22 cellular contexts compared by ENCODE assay signal in genomic region chr21:28324690-28325089, GRCh38.
DNase-seq lines count a peak whose midpoint lies in the region; ATAC-seq, FAIRE-seq and TF ChIP-seq lines count a peak whose summit lies in the region.
"Had no signal": no experiment of that assay in that cellular context is flagged by ENCODE, and none has a peak within 500 bp of the region (broad histone marks: within the 10 kb centered on the region; RNA-seq: fewer than 3 reads in every experiment).

No MANE protein-coding gene starts in this region.

- H3K9me3 Mint-ChIP-seq in GM23338, result peaks cover 36% of the 10 kb centered on the region
- H3K9me3 Mint-ChIP-seq: CD4-positive, alpha-beta T cell had no signal

- ATAC-seq in GM23338 (no peak), K562 (no peak), HG02973 (IDR thresholded peaks at IDR 0.05; ENCODE audit: unreplicated experiment) (no peak)

- H3F3A ChIP-seq in GM23338 (replicated peaks; ENCODE audit: low read depth), result no peaks in the 10 kb centered on the region

- H3K9me2 ChIP-seq in GM23338 (ENCODE audit: insufficient read depth), result no peaks in the 10 kb centered on the region

- TF ChIP-seq POLR2A in K562 (conservative IDR thresholded peaks at IDR 0.05), result no peak

- no peak overlapping the region for H3K27ac Mint-ChIP-seq in GM23338
- H3K27ac Mint-ChIP-seq: CD4-positive, alpha-beta T cell had no signal

- no TSS peak for BruUV-seq in K562 (replicated peaks; lab: Mats Ljungman, UMichigan)

- peaks cover 19% of the 10 kb centered on the region for H3K4me1 Mint-ChIP-seq in GM23338
- H3K4me1 Mint-ChIP-seq: IgD-negative memory B cell had no signal

- WGBS in K562 (ENCODE audit: insufficient coverage, low coverage, missing lambda C conversion rate), result 0% methylated on average over 2 of the region's 2 CpGs

- no peaks in the 10 kb centered on the region for H3K27me3 Mint-ChIP-seq in GM23338 (ENCODE audit: insufficient read depth, low read depth, poor library complexity)
- H3K27me3 Mint-ChIP-seq: IgD-negative memory B cell had no signal

- H3K36me3 ChIP-seq in GM23338 (ENCODE audit: insufficient read depth) (no peaks in the 10 kb centered on the region), HUES6 (ENCODE audit: control insufficient read depth, insufficient read depth, low read length) (no peaks in the 10 kb centered on the region), K562 (ENCODE audit: control insufficient read depth, insufficient read depth, low read length) (no peaks in the 10 kb centered on the region), iPS-18a (ENCODE audit: control insufficient read depth, low read depth, low read length) (no peaks in the 10 kb centered on the region)
- H3K36me3 ChIP-seq: BE2C had no signal

- no peak for TF ChIP-seq EP300 in K562 (IDR thresholded peaks at IDR 0.05; ENCODE audit: low read length)

- intact Hi-C loops in K562 (cut with micrococcal nuclease), result no loop called here

- no peaks in the 10 kb centered on the region for H3K79me2 ChIP-seq in GM23338 (replicated peaks; ENCODE audit: insufficient read depth)
- H3K79me2 ChIP-seq in K562 (ENCODE audit: control insufficient read depth, insufficient read depth, low read length), result no peaks in the 10 kb centered on the region

- peaks cover 32% of the 10 kb centered on the region for H3K36me3 Mint-ChIP-seq in GM23338 (ENCODE audit: low read depth)
- H3K36me3 Mint-ChIP-seq: IgD-negative memory B cell had no signal

- H4K20me1 ChIP-seq in GM23338 (replicated peaks; ENCODE audit: insufficient read depth) (no peaks in the 10 kb centered on the region), K562 (replicated peaks; ENCODE audit: control insufficient read depth, insufficient read depth, low read length) (no peaks in the 10 kb centered on the region)

- H2AFZ ChIP-seq in GM23338 (0 out of 2 replicates have a peak overlapping the region, but pooled peaks have one; percentile 2), K562 (ENCODE audit: low read depth, low read length) (no peak overlapping the region)

- CTCF ChIA-PET in K562 (lab: Yijun Ruan, JAX; ENCODE audit: low intra/inter-chr PET ratio), result no interaction called here

- peaks cover 10% of the 10 kb centered on the region for H3K9me3 ChIP-seq in HUES6 (ENCODE audit: control insufficient read depth, insufficient read depth, low read depth, low read length)
- H3K9me3 ChIP-seq in K562 (replicated peaks; ENCODE audit: control insufficient read depth, insufficient read depth, low read depth, low read length), result no peaks in the 10 kb centered on the region; the same call in 1 of the 2 replicates
- peaks cover 5% of the 10 kb centered on the region for H3K9me3 ChIP-seq in iPS-18a (ENCODE audit: control insufficient read depth, low read depth, low read length)
- H3K9me3 ChIP-seq: BE2C had no signal

- H3K4me1 ChIP-seq in GM23338 (ENCODE audit: insufficient read depth) (no peaks in the 10 kb centered on the region), HUES6 (ENCODE audit: control insufficient read depth, insufficient read depth, low read length) (peaks cover 11% of the 10 kb centered on the region), K562 (replicated peaks in 1 of 2; ENCODE audit: control insufficient read depth in 2 of 2, insufficient read depth in 2 of 2, low read length in 2 of 2) (no peaks in the 10 kb centered on the region), iPS-18a (ENCODE audit: control insufficient read depth, low read depth, low read length) (peaks cover 25% of the 10 kb centered on the region)
- H3K4me1 ChIP-seq: BE2C, Caco-2 had no signal

- TF ChIP-seq CTCF in GM23338 (conservative IDR thresholded peaks at IDR 0.05; ENCODE audit: low read depth in 2 of 2) (no peak), K562 (IDR thresholded peaks at IDR 0.05 in 2 of 3, conservative IDR thresholded peaks at IDR 0.05 in 1 of 3; ENCODE audit: insufficient read depth in 2 of 3, low read depth in 1 of 3, low read length in 3 of 3) (no peak)

- H3K9me1 ChIP-seq in K562 (ENCODE audit: control insufficient read depth, insufficient read depth, low read length), result no peaks in the 10 kb centered on the region

- H3K27ac ChIP-seq in GM23338 (ENCODE audit: low read depth) (no peak overlapping the region), HUES6 (ENCODE audit: low read depth, low read length) (peak overlapping the region; percentile 78; the same call in 1 of the 2 replicates), K562 (ENCODE audit: extremely low read depth, low read depth, low read length) (no peak overlapping the region), iPS-18a (ENCODE audit: low read length) (peak overlapping the region; percentile 57)

- POLR2A ChIA-PET in K562 (lab: Yijun Ruan, JAX), result interaction anchor here (0.6 kb wide), 1 partner anchor 17 kb away, joined by 3 read pairs; no protein-coding TSS in a partner anchor

- FAIRE-seq in K562 (lab: Jason Lieb, UNC), result no peak
- FAIRE-seq: GM12892, GM18507, HTR-8/SVneo had no signal

- H3K9ac ChIP-seq in HUES6 (ENCODE audit: low read length) (no peak overlapping the region), K562 (ENCODE audit: insufficient read depth in 1 of 2, low read depth in 2 of 2, low read length in 2 of 2) (no peak overlapping the region), iPS-18a (ENCODE audit: low read length) (no peak overlapping the region)

- H3K27me3 ChIP-seq in GM23338 (ENCODE audit: insufficient read depth) (no peaks in the 10 kb centered on the region), HUES6 (ENCODE audit: control insufficient read depth, insufficient read depth, low read length) (no peaks in the 10 kb centered on the region), K562 (ENCODE audit: control insufficient read depth in 2 of 2, insufficient read depth in 2 of 2, low read length in 2 of 2) (no peaks in the 10 kb centered on the region), iPS-18a (ENCODE audit: control insufficient read depth, insufficient read depth, low read length) (no peaks in the 10 kb centered on the region)
- H3K27me3 ChIP-seq: BE2C had no signal

- in situ Hi-C loops in K562 (cut with MboI), result no loop called here

- no peak overlapping the region for H3K4me3 Mint-ChIP-seq in GM23338
- H3K4me3 Mint-ChIP-seq: CD4-positive, alpha-beta T cell; IgD-negative memory B cell had no signal

- no peak overlapping the region for H3K4me3 ChIP-seq in GM23338
- no peak overlapping the region for H3K4me3 ChIP-seq in HUES6 (ENCODE audit: low read depth, low read length)
- H3K4me3 ChIP-seq in K562, result no peak overlapping the region
- no peak overlapping the region for H3K4me3 ChIP-seq in iPS-18a (ENCODE audit: low read length)

- no peak overlapping the region for H3K4me2 ChIP-seq in GM23338
- H3K4me2 ChIP-seq in K562 (ENCODE audit: insufficient read depth, low read length), result no peak overlapping the region

- no peak for DNase-seq in GM23338 (ENCODE audit: low spot score)
- no peak for DNase-seq in K562 (ENCODE audit: extremely low read depth in 1 of 4, low spot score in 3 of 4)
- no peak for DNase-seq in stimulated activated CD4-positive, alpha-beta T cell treated with anti-CD3 and anti-CD28 coated beads, Interleukin-15, amount 100 ng/mL, for 24 hours
- DNase-seq in activated T-cell treated with anti-CD3 and anti-CD28 coated beads for 4 hours, result no peak
- DNase-seq: ACHN; BE2C; C1 segment of cervical spinal cord; Caco-2; CD4-positive, alpha-beta T cell; DMS153; DMS79; GDM1; HCEC 1CT; Kasumi-1; KG1 had no signal

- no peak for TF ChIP-seq RAD21 in K562 (CRISPR knock-in tag; conservative IDR thresholded peaks at IDR 0.05 in 1 of 2, IDR thresholded peaks at IDR 0.05 in 1 of 2)

TF ChIP-seq in GM23338, 12 proteins besides CTCF, POLR2A, EP300 and RAD21 (continues in another document):
- TF ChIP-seq POLR2AphosphoS5 (IDR thresholded peaks at IDR 0.05; ENCODE audit: low read depth) (no peak), NANOG (IDR thresholded peaks at IDR 0.05; ENCODE audit: borderline replicate concordance) (no peak), EZH2phosphoT487 (IDR thresholded peaks at IDR 0.05; ENCODE audit: unreplicated experiment) (no peak), ZNF114 (CRISPR knock-in tag; IDR thresholded peaks at IDR 0.05) (no peak), EZH2 (IDR thresholded peaks at IDR 0.05; ENCODE audit: low read depth, unreplicated experiment) (no peak), STAT1 (IDR thresholded peaks at IDR 0.05; ENCODE audit: unreplicated experiment) (no peak)

TF ChIP-seq in K562, 482 proteins besides CTCF, POLR2A, EP300 and RAD21 (continues in another document):
- no peak for TF ChIP-seq ZNF384 (IDR thresholded peaks at IDR 0.05; ENCODE audit: low read depth, low read length)
- no peak for TF ChIP-seq ZFP1 (CRISPR knock-in tag; IDR thresholded peaks at IDR 0.05)
- TF ChIP-seq HES1 (IDR thresholded peaks at IDR 0.05; ENCODE audit: low read depth), result no peak
- no peak for TF ChIP-seq MLX (CRISPR knock-in tag; conservative IDR thresholded peaks at IDR 0.05)
- TF ChIP-seq CHAMP1 (IDR thresholded peaks at IDR 0.05), result no peak
- peak; percentile 59 for TF ChIP-seq MAFG (tag; conservative IDR thresholded peaks at IDR 0.05)
- no peak for TF ChIP-seq KLF10 (CRISPR knock-in tag; IDR thresholded peaks at IDR 0.05)

Comparison
In these comparisons a context has a peak if more than half of its experiments do, and no peak if none do; other contexts are left out.
1. H3K27ac ChIP-seq: peak in HUES6 (single experiment) and iPS-18a (single experiment); none in GM23338 (single experiment) and K562 (single experiment).